1 cellular context compared by ENCODE assay signal in the genomic region with DNA sequence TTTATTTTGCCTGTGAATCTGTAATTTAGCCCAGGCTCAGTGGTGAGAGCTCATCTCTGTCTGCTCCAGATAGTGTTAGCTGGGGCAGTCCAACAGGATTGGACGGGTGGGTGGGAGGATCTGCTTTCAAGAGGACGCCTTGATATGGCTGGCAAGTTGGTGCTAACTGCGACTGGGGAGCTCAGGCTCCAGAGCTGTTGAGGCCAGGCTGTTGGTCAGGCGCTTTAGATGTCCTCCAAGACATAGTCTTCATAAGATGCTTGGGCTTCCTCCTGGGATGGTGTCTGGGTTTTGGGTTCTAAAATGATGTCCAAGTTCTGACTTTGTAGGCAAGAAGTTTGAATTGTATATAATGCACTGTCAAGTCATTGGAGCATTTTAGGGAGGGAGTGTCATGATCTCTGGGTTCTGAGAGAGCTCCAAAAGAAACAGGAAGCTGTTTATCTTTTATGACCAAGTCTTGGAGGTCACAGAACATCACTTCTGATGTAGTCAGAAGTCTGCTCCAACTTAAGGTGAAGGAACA.
TF ChIP-seq lines count a peak whose summit lies in the region.

No MANE protein-coding gene starts in this region.

TF ChIP-seq in SK-N-SH treated with all-trans-retinoic acid at 6 μM for 48 hours, 23 proteins besides CTCF, POLR2A, EP300 and RAD21 (continued from another document):
- no peak for TF ChIP-seq PATZ1 (CRISPR knock-in tag; IDR thresholded peaks at IDR 0.05; ENCODE audit: borderline replicate concordance)
- TF ChIP-seq ZNF8 (CRISPR knock-in tag; IDR thresholded peaks at IDR 0.05) = no peak
- TF ChIP-seq ISL1 (CRISPR knock-in tag; IDR thresholded peaks at IDR 0.05) = no peak
- no peak for TF ChIP-seq GLIS3 (CRISPR knock-in tag; IDR thresholded peaks at IDR 0.05)
- no peak for TF ChIP-seq PPARA (CRISPR knock-in tag; IDR thresholded peaks at IDR 0.05; ENCODE audit: borderline replicate concordance)
- TF ChIP-seq TCF4 (CRISPR knock-in tag; IDR thresholded peaks at IDR 0.05; ENCODE audit: borderline replicate concordance) = no peak
- no peak for TF ChIP-seq CREB5 (CRISPR knock-in tag; IDR thresholded peaks at IDR 0.05; ENCODE audit: low read depth)
